Comparison of ENCODE assay signal across 18 cellular contexts in genomic region chr22:31271026-31271425, GRCh38. TPM values are rescaled to one million over a fixed set of nuclear protein-coding genes. Genes with fewer than 3 reads are reported as not detected.
A peak's percentile ranks its signal among the peaks of the same experiment; 100 is the strongest.
DNase-seq lines count a peak whose midpoint lies in the region; ATAC-seq, FAIRE-seq and TF ChIP-seq lines count a peak whose summit lies in the region.
"Had no signal": no experiment of that assay in that cellular context is flagged by ENCODE, and none has a peak within 500 bp of the region (broad histone marks: within the 10 kb centered on the region; RNA-seq: fewer than 3 reads in every experiment).

No MANE protein-coding gene starts in this region.

- no peak for DNase-seq in activated CD4-positive, alpha-beta T cell treated with anti-CD3 and anti-CD28 coated beads, Interleukin-2, amount 10 ng/mL, durations not matched to agents 7 days and 5 days
- DNase-seq in activated CD4-positive, alpha-beta T cell treated with anti-CD3 and anti-CD28 coated beads, Interleukin-2, amount 50 U/mL, for 48 hours: no peak
- peak; percentile 17 for DNase-seq in EL
- no peak for DNase-seq in H1 (ENCODE audit: low read depth in 1 of 2, low spot score in 2 of 2)
- no peak for DNase-seq in osteocyte (ENCODE audit: extremely low spot score, unreplicated experiment)
- DNase-seq: activated gamma-delta T cell; effector CD4-positive, alpha-beta T cell; H7; hippocampal formation; NCI-H2081; NCI-H526; psoas muscle; stimulated activated CD4-positive, alpha-beta T cell treated with anti-CD3 and anti-CD28 coated beads, Interleukin-15, amount 100 ng/mL, for 24 hours had no signal

- H3K23ac ChIP-seq in H1 (ENCODE audit: insufficient read length): no peak overlapping the region

- peak overlapping the region; percentile 61; the same call in 1 of the 2 replicates for H2BK15ac ChIP-seq in H1 (ENCODE audit: low read length)

- H3K79me1 ChIP-seq in H1 (ENCODE audit: low read depth, low read length): no peaks in the 10 kb centered on the region

- peaks cover 3% of the 10 kb centered on the region in 2 experiments for H4K20me1 ChIP-seq in H1 (replicated peaks in 1 of 2; ENCODE audit: control insufficient read depth in 1 of 2, insufficient read depth in 2 of 2, low read length in 2 of 2)

- peaks cover 51% of the 10 kb centered on the region for H3K36me3 Mint-ChIP-seq in activated CD4-positive, alpha-beta T cell treated with anti-CD3 and anti-CD28 coated beads, Interleukin-2, amount 10 ng/mL, durations not matched to agents 7 days and 5 days (ENCODE audit: low read depth)
- peaks cover 53% of the 10 kb centered on the region for H3K36me3 Mint-ChIP-seq in osteocyte (ENCODE audit: unreplicated experiment)

- H3K9ac ChIP-seq in H1 (replicated peaks in 1 of 4; ENCODE audit: extremely low read depth in 1 of 4, low read depth in 3 of 4, low read length in 3 of 4): no peak overlapping the region; a peak in 1 of 7 replicates

- H3K36me3 ChIP-seq in H1 (ENCODE audit: control insufficient read depth in 2 of 4, insufficient read depth in 4 of 4, low read length in 3 of 4): peaks cover 9 to 60% (median 20%) of the 10 kb centered on the region in 4 experiments

- no peaks in the 10 kb centered on the region for H3K27me3 Mint-ChIP-seq in activated CD4-positive, alpha-beta T cell treated with anti-CD3 and anti-CD28 coated beads, Interleukin-2, amount 10 ng/mL, durations not matched to agents 7 days and 5 days
- H3K27me3 Mint-ChIP-seq in osteocyte (ENCODE audit: unreplicated experiment): no peaks in the 10 kb centered on the region

- no peak overlapping the region for H2AFZ ChIP-seq in H1 (ENCODE audit: low read length)

- no peak overlapping the region for H3K4ac ChIP-seq in H1 (replicated peaks; ENCODE audit: insufficient read length, low read depth, low read length)

- H4K91ac ChIP-seq in H1 (replicated peaks; ENCODE audit: insufficient read length, low read length): no peak overlapping the region

- TF ChIP-seq CTCF in H1 (IDR thresholded peaks at IDR 0.05; ENCODE audit: control extremely low read depth in 1 of 3, insufficient read depth in 1 of 3, low read depth in 1 of 3, low read length in 3 of 3) (no peak), osteocyte (IDR thresholded peaks at IDR 0.05) (no peak)

- H3K14ac ChIP-seq in H1 (ENCODE audit: insufficient read length): no peak overlapping the region

- H3K56ac ChIP-seq in H1 (replicated peaks; ENCODE audit: insufficient read length, low read depth, low read length): no peak overlapping the region

- TF ChIP-seq POLR2A in H1 (IDR thresholded peaks at IDR 0.05; ENCODE audit: control extremely low read depth in 1 of 2, low read depth in 2 of 2, low read length in 2 of 2): no peak

- no peak overlapping the region; the same call in 1 of the 2 replicates for H3K27ac ChIP-seq in H1 (ENCODE audit: low read depth, low read length)
- H3K27ac ChIP-seq: A549, psoas muscle, suprapubic skin had no signal

- no peak overlapping the region for H2BK120ac ChIP-seq in H1 (replicated peaks; ENCODE audit: low read depth, low read length)

- H3K9me3 Mint-ChIP-seq in activated CD4-positive, alpha-beta T cell treated with anti-CD3 and anti-CD28 coated beads, Interleukin-2, amount 10 ng/mL, durations not matched to agents 7 days and 5 days: no peaks in the 10 kb centered on the region
- H3K9me3 Mint-ChIP-seq in osteocyte (ENCODE audit: unreplicated experiment): no peaks in the 10 kb centered on the region

- H3K4me3 ChIP-seq in H1 (ENCODE audit: extremely low read depth in 1 of 4, insufficient read depth in 2 of 4, low read depth in 3 of 4, low read length in 4 of 4): no peak overlapping the region
- H3K4me3 ChIP-seq: A549, psoas muscle, suprapubic skin had no signal

- TF ChIP-seq EP300 in H1 (IDR thresholded peaks at IDR 0.05; ENCODE audit: borderline replicate concordance in 1 of 2, low read depth in 2 of 2, low read length in 2 of 2): no peak

- H3K9me3 ChIP-seq in H1 (ENCODE audit: insufficient read depth in 2 of 2, low read depth in 1 of 2, low read length in 1 of 2): no peaks in the 10 kb centered on the region
- H3K9me3 ChIP-seq: A549, psoas muscle, suprapubic skin had no signal

- no peak overlapping the region for H3K4me3 Mint-ChIP-seq in activated CD4-positive, alpha-beta T cell treated with anti-CD3 and anti-CD28 coated beads, Interleukin-2, amount 10 ng/mL, durations not matched to agents 7 days and 5 days
- H3K4me3 Mint-ChIP-seq in osteocyte (ENCODE audit: unreplicated experiment): no peak overlapping the region

- ATAC-seq in GM18907 (IDR thresholded peaks at IDR 0.05; ENCODE audit: unreplicated experiment) (no peak), GM21447 (IDR thresholded peaks at IDR 0.05; ENCODE audit: unreplicated experiment) (no peak), GM21423 (IDR thresholded peaks at IDR 0.05; ENCODE audit: unreplicated experiment) (no peak)
- ATAC-seq: psoas muscle had no signal

- H3K27me3 ChIP-seq in H1 (replicated peaks in 1 of 4; ENCODE audit: control insufficient read depth in 3 of 4, extremely low read depth in 1 of 4, insufficient read depth in 3 of 4, low read length in 3 of 4): no peaks in the 10 kb centered on the region
- H3K27me3 ChIP-seq: suprapubic skin had no signal

- 94% methylated on average over 4 of the region's 4 CpGs; no CpG with 5 or more reads in 1 of the 2 experiments for WGBS in H1 (ENCODE audit: extremely low coverage in 1 of 2, insufficient coverage in 1 of 2, insufficient read length in 1 of 2, insufficient replicate concordance in 2 of 2, low coverage in 1 of 2, low lambda C conversion rate in 2 of 2, missing lambda C conversion rate in 1 of 2), 2 experiments

- H2BK5ac ChIP-seq in H1 (ENCODE audit: low read depth, low read length): peak overlapping the region; percentile 72

- POLR2A ChIA-PET in activated CD4-positive, alpha-beta T cell treated with anti-CD3 and anti-CD28 coated beads, Interleukin-2, amount 10 ng/mL, durations not matched to agents 7 days and 5 days (lab: Charles Lee): no interaction called here
- POLR2A ChIA-PET in H1 (lab: Charles Lee; ENCODE audit: partially characterized antibody): interaction anchor here (0.7 to 6.0 kb wide), 6 partner anchors 10 to 76 kb away, joined by 3 to 30 read pairs (median 4); partner anchors contain the start of genes LIMK2 and PATZ1

- no peak overlapping the region for H4K8ac ChIP-seq in H1 (ENCODE audit: extremely low read depth, insufficient read depth, low read length)

- no peak overlapping the region for H2BK20ac ChIP-seq in H1 (ENCODE audit: low read length)

- no peaks in the 10 kb centered on the region for H3K23me2 ChIP-seq in H1 (ENCODE audit: low read depth, low read length)

- H2BK12ac ChIP-seq in H1 (ENCODE audit: low read depth, low read length): 0 out of 2 replicates have a peak overlapping the region, but pooled peaks have one; percentile 39

- H2AK5ac ChIP-seq in H1 (ENCODE audit: low read depth, low read length): no peak overlapping the region

- no peak for TF ChIP-seq RAD21 in H1 (IDR thresholded peaks at IDR 0.05 in 1 of 2, conservative IDR thresholded peaks at IDR 0.05 in 1 of 2; ENCODE audit: low read depth in 2 of 2, low read length in 2 of 2)

- H3K4me1 ChIP-seq in H1 (replicated peaks in 1 of 4; ENCODE audit: control insufficient read depth in 3 of 4, insufficient read depth in 4 of 4, low read length in 3 of 4): peaks cover 0 to 13% (median 5%) of the 10 kb centered on the region in 4 experiments; a peak in 4 of 7 replicates
- H3K4me1 ChIP-seq: A549, psoas muscle had no signal

- peak overlapping the region; percentile 65 for H3K27ac Mint-ChIP-seq in activated CD4-positive, alpha-beta T cell treated with anti-CD3 and anti-CD28 coated beads, Interleukin-2, amount 10 ng/mL, durations not matched to agents 7 days and 5 days
- peak overlapping the region; percentile 15 for H3K27ac Mint-ChIP-seq in osteocyte (ENCODE audit: unreplicated experiment)

- H3K79me2 ChIP-seq in H1 (ENCODE audit: control insufficient read depth in 1 of 2, insufficient read depth in 2 of 2, low read length in 2 of 2): no peaks in the 10 kb centered on the region

- H3K4me2 ChIP-seq in H1 (ENCODE audit: insufficient read depth in 1 of 2, low read depth in 2 of 2, low read length in 2 of 2): no peak overlapping the region
- H3K4me2 ChIP-seq: A549 had no signal

- peaks cover 29% of the 10 kb centered on the region for H3K4me1 Mint-ChIP-seq in activated CD4-positive, alpha-beta T cell treated with anti-CD3 and anti-CD28 coated beads, Interleukin-2, amount 10 ng/mL, durations not matched to agents 7 days and 5 days
- H3K4me1 Mint-ChIP-seq in osteocyte (ENCODE audit: unreplicated experiment): peaks cover 8% of the 10 kb centered on the region

- H4K5ac ChIP-seq in H1 (ENCODE audit: insufficient read length, low read depth, low read length): no peak overlapping the region

- H3K18ac ChIP-seq in H1 (ENCODE audit: extremely low read depth, low read length): no peak overlapping the region

- no peak for FAIRE-seq in H1 (lab: Jason Lieb, UNC)
- FAIRE-seq: A549 had no signal

- CTCF ChIA-PET in activated CD4-positive, alpha-beta T cell treated with anti-CD3 and anti-CD28 coated beads, Interleukin-2, amount 10 ng/mL, durations not matched to agents 7 days and 5 days (lab: Charles Lee): interaction anchor here (1.1 to 2.6 kb wide), 4 partner anchors 9 to 60 kb away, joined by 4 to 13 read pairs (median 6); partner anchors contain the start of gene LIMK2
- CTCF ChIA-PET in H1 (lab: Charles Lee; ENCODE audit: partially characterized antibody): interaction anchor here (1.1 to 8.2 kb wide), 20 partner anchors 13 to 162 kb away, joined by 3 to 122 read pairs (median 6); partner anchors contain the start of genes LIMK2, PIK3IP1 and PLA2G3

RNA-seq across cellular contexts. Expression of gene PIK3IP1, which starts 21.3 kb away (rescaled TPM):
- total RNA-seq in activated CD4-positive, alpha-beta T cell treated with anti-CD3 and anti-CD28 coated beads, Interleukin-2, amount 10 ng/mL, durations not matched to agents 7 days and 5 days: 10 to 100 TPM; 56.0 to 63.0 TPM
- total RNA-seq in H1 (2021; fragmentation: NEBNext Ultra II Directional; extraction: Animal tissue kit (Norgen Biotek cat#: 25700)): 1.3 and 1.5 TPM in 2 replicates
- polyA plus RNA-seq in H1 (2011; rRNA removed): 0.66 and 1.00 TPM in 2 replicates
- polyA plus RNA-seq in H1 (2011; cell fraction: cytosol; rRNA removed): 1.7 TPM
- 1.8 TPM for polyA plus RNA-seq in H1 (2011; cell fraction: nucleus; rRNA removed)
- polyA plus RNA-seq in H1 (2012, experiment 1 of 2): 0.94 to 1.4 TPM (median 1.2 TPM) in 4 replicates
- 0.79 TPM for polyA plus RNA-seq in H1 (2012, experiment 2 of 2)
- 0.95 TPM for polyA plus RNA-seq in H1 (2013, experiment 1 of 2)
- 1.3 TPM for polyA plus RNA-seq in H1 (2013, experiment 2 of 2)
- 0.46 and 0.76 TPM in 2 replicates for polyA minus RNA-seq in H1 (2011; rRNA and poly(A)+ RNA removed)
- 2.1 TPM for polyA minus RNA-seq in H1 (2011; cell fraction: cytosol; rRNA and poly(A)+ RNA removed)
- polyA minus RNA-seq in H1 (2011; cell fraction: nucleus; rRNA and poly(A)+ RNA removed): 3.9 TPM
- total RNA-seq in osteocyte: 10.3 and 13.0 TPM in 2 replicates

RNA-seq across cellular contexts. Expression of gene LIMK2, which starts 58.9 kb away (rescaled TPM):
- total RNA-seq in activated CD4-positive, alpha-beta T cell treated with anti-CD3 and anti-CD28 coated beads, Interleukin-2, amount 10 ng/mL, durations not matched to agents 7 days and 5 days: 10 to 100 TPM; 48.6 to 54.5 TPM
- 37.6 and 41.1 TPM in 2 replicates for total RNA-seq in H1 (2021; fragmentation: NEBNext Ultra II Directional; extraction: Animal tissue kit (Norgen Biotek cat#: 25700))
- 13.2 and 25.6 TPM in 2 replicates for polyA plus RNA-seq in H1 (2011; rRNA removed)
- 17.9 TPM for polyA plus RNA-seq in H1 (2011; cell fraction: cytosol; rRNA removed)
- polyA plus RNA-seq in H1 (2011; cell fraction: nucleus; rRNA removed): 39.1 TPM
- polyA plus RNA-seq in H1 (2012, experiment 1 of 2): 32.5 to 35.2 TPM (median 35.1 TPM) in 4 replicates
- 22.3 TPM for polyA plus RNA-seq in H1 (2012, experiment 2 of 2)
- polyA plus RNA-seq in H1 (2013, experiment 1 of 2): 23.1 TPM
- polyA plus RNA-seq in H1 (2013, experiment 2 of 2): 23.2 TPM
- 19.1 and 23.2 TPM in 2 replicates for polyA minus RNA-seq in H1 (2011; rRNA and poly(A)+ RNA removed)
- polyA minus RNA-seq in H1 (2011; cell fraction: cytosol; rRNA and poly(A)+ RNA removed): 19.9 TPM
- 26.2 TPM for polyA minus RNA-seq in H1 (2011; cell fraction: nucleus; rRNA and poly(A)+ RNA removed)
- total RNA-seq in osteocyte: 49.8 and 53.9 TPM in 2 replicates
